Comparison of ENCODE assay signal across 8 cellular contexts in the genomic region with DNA sequence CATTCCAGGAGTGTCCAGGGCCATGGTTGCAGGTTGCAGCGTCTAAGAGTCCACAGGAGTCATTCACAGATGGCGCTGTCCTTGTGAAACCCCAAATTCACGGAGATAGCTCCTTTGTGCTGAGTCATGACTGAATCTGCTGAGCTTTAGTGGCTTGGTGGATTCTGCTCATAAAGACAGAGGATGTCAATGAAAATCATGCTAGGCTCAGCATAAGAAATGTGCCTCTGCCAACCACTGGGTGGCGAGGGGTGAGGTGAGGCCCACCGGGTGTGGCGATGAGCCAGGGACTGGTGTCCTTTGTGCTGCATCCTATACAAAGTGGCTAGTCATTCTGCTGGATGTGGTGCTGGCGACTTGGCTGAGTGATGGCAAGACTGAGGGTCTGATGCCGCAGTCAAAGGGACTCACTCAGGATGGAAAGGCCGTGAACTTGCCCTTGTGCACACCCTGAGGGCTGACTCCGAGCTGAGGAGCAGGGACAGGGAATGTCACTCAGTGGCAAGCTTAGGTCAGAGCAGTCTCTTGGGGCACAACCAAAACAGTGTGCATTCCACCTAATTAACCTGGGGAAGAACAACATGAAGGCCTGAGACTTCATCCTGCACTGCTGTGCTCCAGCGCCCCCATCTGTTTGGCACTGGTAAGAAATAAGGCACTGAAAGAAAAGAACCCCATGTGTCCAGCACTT.
DNase-seq lines count a peak whose midpoint lies in the region; ATAC-seq and TF ChIP-seq lines count a peak whose summit lies in the region.

No MANE protein-coding gene starts in this region.

- no peak for TF ChIP-seq CTCF in Calu3 (IDR thresholded peaks at IDR 0.05; ENCODE audit: unreplicated experiment)
- TF ChIP-seq CTCF in fibroblast of pulmonary artery (IDR thresholded peaks at IDR 0.05; ENCODE audit: low read length, missing control alignments): peak; percentile 42

- ATAC-seq in stimulated activated memory B cell treated with anti-CD40 and anti-IgM and Interleukin-4, amounts not matched to agents 10 μg/mL and 1 μg/mL and 100 μg/mL, for 72 hours: peak; percentile 56
- no peak for ATAC-seq in GM19035 (IDR thresholded peaks at IDR 0.05; ENCODE audit: unreplicated experiment)

- H3K4me3 ChIP-seq in fibroblast of pulmonary artery (replicated peaks; ENCODE audit: low read depth, low read length): no peak overlapping the region

- H3K27ac Mint-ChIP-seq in Calu3 (ENCODE audit: unreplicated experiment): no peak overlapping the region
- peak overlapping the region; percentile 64 for H3K27ac Mint-ChIP-seq in stimulated activated memory B cell treated with anti-CD40 and anti-IgM and Interleukin-4, amounts not matched to agents 10 μg/mL and 1 μg/mL and 100 μg/mL, for 72 hours

- no peaks in the 10 kb centered on the region for H3K36me3 Mint-ChIP-seq in Calu3 (ENCODE audit: insufficient read depth, unreplicated experiment)
- peaks cover 39% of the 10 kb centered on the region for H3K36me3 Mint-ChIP-seq in stimulated activated memory B cell treated with anti-CD40 and anti-IgM and Interleukin-4, amounts not matched to agents 10 μg/mL and 1 μg/mL and 100 μg/mL, for 72 hours

- peak; percentile 34 for DNase-seq in Calu3
- peak; percentile 44 for DNase-seq in HCEC 1CT
- DNase-seq in RPMI7951 (ENCODE audit: low read depth): peak; percentile 66
- DNase-seq in fibroblast of pulmonary artery (ENCODE audit: low read depth): peak; percentile 24
- no peak for DNase-seq in NCI-H2227 treated with DMSO at 0.1 percent for 48 hours (lab: John Stamatoyannopoulos, UW)
- no peak for DNase-seq in T1000 (lab: John Stamatoyannopoulos, UW)

- no peaks in the 10 kb centered on the region for H3K27me3 Mint-ChIP-seq in Calu3 (ENCODE audit: unreplicated experiment)
- no peaks in the 10 kb centered on the region for H3K27me3 Mint-ChIP-seq in stimulated activated memory B cell treated with anti-CD40 and anti-IgM and Interleukin-4, amounts not matched to agents 10 μg/mL and 1 μg/mL and 100 μg/mL, for 72 hours

- H3K9me3 Mint-ChIP-seq in Calu3 (ENCODE audit: low read depth, unreplicated experiment): peaks cover 2% of the 10 kb centered on the region
- H3K9me3 Mint-ChIP-seq in stimulated activated memory B cell treated with anti-CD40 and anti-IgM and Interleukin-4, amounts not matched to agents 10 μg/mL and 1 μg/mL and 100 μg/mL, for 72 hours: no peaks in the 10 kb centered on the region

- H3K4me1 Mint-ChIP-seq in Calu3 (ENCODE audit: low read depth, unreplicated experiment): peaks cover 7% of the 10 kb centered on the region
- peaks cover 41% of the 10 kb centered on the region for H3K4me1 Mint-ChIP-seq in stimulated activated memory B cell treated with anti-CD40 and anti-IgM and Interleukin-4, amounts not matched to agents 10 μg/mL and 1 μg/mL and 100 μg/mL, for 72 hours

- no TSS peak for BruUV-seq in Calu3 (replicated peaks; lab: Mats Ljungman, UMichigan)

- H3K4me3 Mint-ChIP-seq in Calu3 (ENCODE audit: low read depth, unreplicated experiment): no peak overlapping the region
- no peak overlapping the region for H3K4me3 Mint-ChIP-seq in stimulated activated memory B cell treated with anti-CD40 and anti-IgM and Interleukin-4, amounts not matched to agents 10 μg/mL and 1 μg/mL and 100 μg/mL, for 72 hours

- intact Hi-C loops in Calu3 (cut with micrococcal nuclease; ENCODE audit: unreplicated experiment): loop anchor here (5.0 to 10.0 kb wide), 2 partner anchors 358 to 495 kb away; no protein-coding TSS in a partner anchor

- CTCF ChIA-PET in Calu3 (lab: Charles Lee): no interaction called here

Comparison
In these comparisons a context has a peak if more than half of its experiments do, and no peak if none do; other contexts are left out.
1. DNase-seq: peak in Calu3 (single experiment), HCEC 1CT (single experiment), RPMI7951 (single experiment) and fibroblast of pulmonary artery (single experiment); none in NCI-H2227 treated with DMSO at 0.1 percent for 48 hours (single experiment) and T1000 (single experiment).